Comparison of ENCODE assay signal across 12 cellular contexts in the genomic region with DNA sequence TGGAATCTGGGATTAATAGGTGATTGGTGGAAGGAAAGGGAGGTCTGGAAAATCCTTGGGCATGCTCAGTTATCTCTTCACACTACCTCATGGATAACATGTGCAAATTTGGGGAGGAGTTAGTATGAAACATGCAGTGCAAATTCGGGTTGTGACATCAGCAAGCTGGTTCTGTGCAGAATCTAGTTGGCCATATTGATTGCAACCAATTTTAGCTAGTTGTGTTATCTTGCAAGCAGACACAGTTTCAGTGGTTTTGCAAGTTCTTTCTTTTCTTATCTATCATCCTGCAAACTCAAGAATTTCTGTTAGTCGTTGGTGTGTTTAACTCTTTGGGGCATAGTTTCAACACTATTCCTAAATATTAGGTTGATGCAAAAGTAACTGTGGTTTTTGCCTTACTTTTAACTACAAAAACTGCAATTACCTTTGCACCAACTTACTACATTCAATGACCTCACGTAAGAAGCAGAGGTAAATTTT.
"Had no signal": no experiment of that assay in that cellular context is flagged by ENCODE, and none has a peak within 500 bp of the region (broad histone marks: within the 10 kb centered on the region; RNA-seq: fewer than 3 reads in every experiment).

No MANE protein-coding gene starts in this region.

- H3K4me1 ChIP-seq: gastroesophageal sphincter, thyroid gland had no signal

- ATAC-seq: gastroesophageal sphincter; natural killer cell; stimulated activated effector memory CD8-positive, alpha-beta T cell treated with anti-CD3 and anti-CD28 coated beads, Interleukin-12 subunit alpha, Interleukin-12 subunit beta, amount 100 ng/mL, for 72 hours had no signal

- H3K4me3 ChIP-seq: dorsolateral prefrontal cortex, gastroesophageal sphincter, hepatocyte, thyroid gland had no signal

- H3K9me3 ChIP-seq: gastroesophageal sphincter, thyroid gland had no signal

- H3K27ac ChIP-seq: dorsolateral prefrontal cortex, gastroesophageal sphincter, hepatocyte, thyroid gland had no signal

- DNase-seq: activated CD4-positive, alpha-beta T cell treated with anti-CD3 and anti-CD28 coated beads, Interleukin-2, amount 50 U/mL, for 48 hours; activated CD4-positive, CD25-positive, alpha-beta regulatory T cell treated with anti-CD3 and anti-CD28 coated beads, Interleukin-2, amount 50 U/mL, for 72 hours; activated naive CD4-positive, alpha-beta T cell treated with anti-CD3 and anti-CD28 coated beads, Interleukin-2, amount 10 ng/mL, durations not matched to agents 7 days and 5 days; activated T-cell treated with anti-CD3 and anti-CD28 coated beads, Interleukin-2, amount 50 U/mL, for 24 hours; dorsolateral prefrontal cortex; mesendoderm; natural killer cell; retina; thyroid gland had no signal

- H3K36me3 ChIP-seq: gastroesophageal sphincter, thyroid gland had no signal

- H3K27me3 ChIP-seq: hepatocyte, thyroid gland had no signal
